ENCODE assay signal across 7 cellular contexts in the genomic region with DNA sequence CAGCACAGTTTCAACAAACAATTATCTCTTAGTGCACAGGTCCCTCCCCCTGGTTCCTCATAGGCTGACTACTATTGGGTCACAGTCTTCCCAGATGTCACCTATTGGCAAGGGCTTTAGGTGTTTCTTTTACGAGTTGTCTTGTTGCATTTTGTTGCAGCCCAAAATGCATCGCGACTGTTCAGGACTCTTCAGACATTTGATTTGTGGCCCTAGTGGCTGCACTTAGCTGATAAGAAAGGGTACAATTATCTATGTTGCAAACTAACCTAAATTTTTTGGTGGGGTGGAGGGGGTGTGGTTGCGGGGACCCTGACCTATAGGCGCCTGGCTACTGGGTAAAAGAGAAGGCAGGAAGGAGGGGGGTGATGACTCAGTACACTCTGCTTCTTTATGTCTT.
"Had no signal": no experiment of that assay in that cellular context is flagged by ENCODE, and none has a peak within 500 bp of the region (broad histone marks: within the 10 kb centered on the region; RNA-seq: fewer than 3 reads in every experiment).

No MANE protein-coding gene starts in this region.

- H3K4me2 ChIP-seq: KMS-11 had no signal

- H3K9ac ChIP-seq: KMS-11 had no signal

- H3K27ac ChIP-seq: HL-60, KMS-11 had no signal

- DNase-seq: IMR-90, KBM-7, KG1 had no signal

- ATAC-seq: HepG2 had no signal

- FAIRE-seq: HepG2, HTR-8/SVneo had no signal
